ENCODE assay signal across 13 cellular contexts in the genomic region with DNA sequence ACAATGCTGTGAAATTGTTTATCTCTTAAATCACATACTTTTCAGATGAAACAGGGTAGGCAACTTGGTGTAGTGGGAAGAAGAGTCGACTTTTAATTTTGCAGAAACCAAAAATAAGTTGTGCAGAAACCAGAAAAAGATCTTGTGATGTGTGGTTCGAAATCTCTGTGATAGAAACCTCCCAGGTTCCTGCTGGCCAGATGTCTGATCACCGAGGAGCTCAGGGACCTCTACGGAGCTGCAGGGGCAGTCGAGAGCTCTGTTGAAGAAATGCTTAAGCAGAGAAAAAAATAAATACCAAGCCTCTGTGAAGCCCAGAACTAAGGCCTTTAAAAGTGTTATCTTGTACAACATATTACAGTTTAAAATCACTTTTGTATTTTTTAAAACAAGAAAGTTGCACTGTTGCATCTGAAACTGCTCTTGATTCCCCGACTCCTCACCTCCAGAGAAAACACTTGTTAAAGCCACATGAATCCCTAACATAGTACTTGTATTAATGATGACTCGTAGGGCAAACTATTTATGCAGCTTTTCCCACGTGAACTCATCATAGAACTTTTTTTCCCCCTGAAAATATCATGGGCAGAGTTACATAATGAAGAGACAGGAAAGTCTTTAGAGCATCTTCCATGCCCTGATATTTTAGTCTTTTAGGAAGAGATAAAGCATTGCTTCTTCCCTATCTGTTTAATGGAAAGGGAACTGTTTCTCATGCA. TPM values are rescaled to one million over a fixed set of nuclear protein-coding genes. Genes with fewer than 3 reads are reported as not detected.
DNase-seq lines count a peak whose midpoint lies in the region; ATAC-seq, FAIRE-seq and TF ChIP-seq lines count a peak whose summit lies in the region.
"Had no signal": no experiment of that assay in that cellular context is flagged by ENCODE, and none has a peak within 500 bp of the region (broad histone marks: within the 10 kb centered on the region; RNA-seq: fewer than 3 reads in every experiment).

No MANE protein-coding gene starts in this region.

- H3K9me3 ChIP-seq in pancreas: no peaks in the 10 kb centered on the region
- H3K9me3 ChIP-seq: BE2C, gastrocnemius medialis had no signal

- WGBS in pancreas, 2 donors: 85 to 89% methylated on average over 8 of the region's 8 CpGs

- CTCF ChIA-PET in WTC11 (lab: Charles Lee): interaction anchor here (0.6 to 2.7 kb wide), 3 partner anchors 24 to 169 kb away, joined by 3 to 17 read pairs (median 4); no protein-coding TSS in a partner anchor

- H3K4me3 ChIP-seq in choroid plexus epithelial cell (ENCODE audit: low read depth, low read length): no peak overlapping the region
- H3K4me3 ChIP-seq in pancreas: no peak overlapping the region
- H3K4me3 ChIP-seq: gastrocnemius medialis had no signal

- no peaks in the 10 kb centered on the region for H3K27me3 ChIP-seq in pancreas
- H3K27me3 ChIP-seq: BE2C, gastrocnemius medialis had no signal

- H3K4me1 Mint-ChIP-seq in WTC11: peaks cover 11% of the 10 kb centered on the region

- no peak overlapping the region for H3K27ac ChIP-seq in pancreas

- H3K9me3 Mint-ChIP-seq in WTC11: no peaks in the 10 kb centered on the region

- H3K36me3 Mint-ChIP-seq in WTC11: peaks cover 16% of the 10 kb centered on the region

- no peak for TF ChIP-seq CTCF in choroid plexus epithelial cell (conservative IDR thresholded peaks at IDR 0.05; ENCODE audit: low read depth, low read length)
- TF ChIP-seq CTCF in WTC11 (IDR thresholded peaks at IDR 0.05): no peak
- no peak for TF ChIP-seq CTCF in pancreas (IDR thresholded peaks at IDR 0.05)

- no peak overlapping the region for H3K4me3 Mint-ChIP-seq in WTC11

- POLR2A ChIA-PET in WTC11 (lab: Charles Lee): interaction anchor here (0.6 kb wide), 1 partner anchor 81 kb away, joined by 6 read pairs; no protein-coding TSS in a partner anchor

- H3K4me1 ChIP-seq in pancreas: no peaks in the 10 kb centered on the region
- H3K4me1 ChIP-seq: BE2C had no signal

- no peak for FAIRE-seq in pancreas (lab: Jason Lieb, UNC)

- ATAC-seq in GM18868 (IDR thresholded peaks at IDR 0.05; ENCODE audit: unreplicated experiment) (peak; percentile 65), HG03460 (IDR thresholded peaks at IDR 0.05; ENCODE audit: unreplicated experiment) (peak; percentile 42), left ventricle myocardium superior (no peak), WTC11 (no peak), pancreas (no peak)

- H3K27me3 Mint-ChIP-seq in WTC11 (ENCODE audit: low read depth): no peaks in the 10 kb centered on the region

- H3K27ac Mint-ChIP-seq in WTC11: no peak overlapping the region

- DNase-seq in AG08395 (ENCODE audit: low spot score) (peak; percentile 58), choroid plexus epithelial cell (ENCODE audit: low read depth) (peak; percentile 29), left ventricle myocardium superior (no peak), WTC11 (ENCODE audit: low spot score) (no peak), pancreas (no peak)
- no peak for DNase-seq in effector CD8-positive, alpha-beta T cell (lab: John Stamatoyannopoulos, UW)
- DNase-seq: BE2C, gastrocnemius medialis, NCI-H2171 treated with DMSO at 0.1 percent for 48 hours had no signal

- intact Hi-C loops in left ventricle myocardium superior (cut with micrococcal nuclease): no loop called here
- intact Hi-C loops in pancreas (cut with DNase I): no loop called here

- peaks cover 0 to 14% (median 0%) of the 10 kb centered on the region in 3 donors for H3K36me3 ChIP-seq in pancreas
- H3K36me3 ChIP-seq: BE2C had no signal

TF ChIP-seq in WTC11, 78 proteins besides CTCF, POLR2A, EP300 and RAD21 (continues in another document):
- TF ChIP-seq GTF2I (CRISPR knock-in tag; conservative IDR thresholded peaks at IDR 0.05): no peak
- TF ChIP-seq CREB1 (CRISPR knock-in tag; IDR thresholded peaks at IDR 0.05): no peak
- TF ChIP-seq RORB (CRISPR knock-in tag; IDR thresholded peaks at IDR 0.05): no peak
- TF ChIP-seq ZNF138 (CRISPR knock-in tag; conservative IDR thresholded peaks at IDR 0.05): no peak
- TF ChIP-seq CREM (CRISPR knock-in tag; IDR thresholded peaks at IDR 0.05): no peak
- no peak for TF ChIP-seq ZNF423 (CRISPR knock-in tag; IDR thresholded peaks at IDR 0.05)
- TF ChIP-seq, protein P1, sequence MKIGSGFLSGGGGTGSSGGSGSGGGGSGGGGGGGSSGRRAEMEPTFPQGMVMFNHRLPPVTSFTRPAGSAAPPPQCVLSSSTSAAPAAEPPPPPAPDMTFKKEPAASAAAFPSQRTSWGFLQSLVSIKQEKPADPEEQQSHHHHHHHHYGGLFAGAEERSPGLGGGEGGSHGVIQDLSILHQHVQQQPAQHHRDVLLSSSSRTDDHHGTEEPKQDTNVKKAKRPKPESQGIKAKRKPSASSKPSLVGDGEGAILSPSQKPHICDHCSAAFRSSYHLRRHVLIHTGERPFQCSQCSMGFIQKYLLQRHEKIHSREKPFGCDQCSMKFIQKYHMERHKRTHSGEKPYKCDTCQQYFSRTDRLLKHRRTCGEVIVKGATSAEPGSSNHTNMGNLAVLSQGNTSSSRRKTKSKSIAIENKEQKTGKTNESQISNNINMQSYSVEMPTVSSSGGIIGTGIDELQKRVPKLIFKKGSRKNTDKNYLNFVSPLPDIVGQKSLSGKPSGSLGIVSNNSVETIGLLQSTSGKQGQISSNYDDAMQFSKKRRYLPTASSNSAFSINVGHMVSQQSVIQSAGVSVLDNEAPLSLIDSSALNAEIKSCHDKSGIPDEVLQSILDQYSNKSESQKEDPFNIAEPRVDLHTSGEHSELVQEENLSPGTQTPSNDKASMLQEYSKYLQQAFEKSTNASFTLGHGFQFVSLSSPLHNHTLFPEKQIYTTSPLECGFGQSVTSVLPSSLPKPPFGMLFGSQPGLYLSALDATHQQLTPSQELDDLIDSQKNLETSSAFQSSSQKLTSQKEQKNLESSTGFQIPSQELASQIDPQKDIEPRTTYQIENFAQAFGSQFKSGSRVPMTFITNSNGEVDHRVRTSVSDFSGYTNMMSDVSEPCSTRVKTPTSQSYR (CRISPR knock-in tag; IDR thresholded peaks at IDR 0.05): no peak
- no peak for TF ChIP-seq ATF2 (CRISPR knock-in tag; IDR thresholded peaks at IDR 0.05; ENCODE audit: borderline replicate concordance, low read depth)
- TF ChIP-seq, protein P2, sequence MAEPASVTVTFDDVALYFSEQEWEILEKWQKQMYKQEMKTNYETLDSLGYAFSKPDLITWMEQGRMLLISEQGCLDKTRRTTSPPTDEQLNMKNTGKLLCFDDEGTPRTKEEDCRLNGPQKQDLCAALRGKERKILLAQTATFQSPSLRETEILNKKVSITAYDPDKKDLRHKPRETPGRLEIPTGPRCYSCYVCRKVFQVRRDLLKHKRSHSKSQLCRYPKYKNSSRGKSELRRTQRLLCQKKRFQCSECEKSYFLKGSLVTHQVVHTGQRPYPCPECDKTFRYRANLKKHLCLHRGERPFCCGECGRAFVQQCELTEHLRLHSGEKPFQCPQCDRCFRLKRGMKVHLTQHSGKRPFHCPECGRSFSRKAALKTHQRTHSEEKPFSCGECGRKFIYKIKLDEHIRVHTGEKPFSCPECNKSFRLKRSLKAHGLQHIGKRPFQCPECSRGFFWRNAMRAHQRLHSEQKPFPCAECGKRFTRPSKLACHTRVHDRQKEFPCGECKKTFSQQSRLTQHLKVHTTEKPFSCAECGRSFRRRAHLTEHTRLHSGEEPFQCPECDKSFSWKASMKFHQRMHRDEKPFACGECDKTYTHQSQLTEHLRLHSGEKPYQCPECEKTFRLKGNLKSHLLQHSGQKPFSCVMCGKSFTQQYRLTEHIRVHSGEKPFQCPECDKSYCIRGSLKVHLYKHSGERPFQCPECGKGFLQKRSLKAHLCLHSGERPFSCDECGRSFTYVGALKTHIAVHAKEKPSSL (CRISPR knock-in tag; conservative IDR thresholded peaks at IDR 0.05): no peak
- TF ChIP-seq ZNF532 (CRISPR knock-in tag; IDR thresholded peaks at IDR 0.05; ENCODE audit: borderline replicate concordance): no peak

RNA-seq across cellular contexts. Expression of gene CCK, which starts 51.3 kb away (rescaled TPM):
- not detected for total RNA-seq in left ventricle myocardium superior
- 0.50 to 1.1 TPM (median 0.94 TPM) in 3 replicates for total RNA-seq in WTC11 (2021)
- total RNA-seq in pancreas: under 1 TPM in 1 of 6 donors, not detected in 5; 0.22 TPM
- polyA plus RNA-seq in pancreas: under 1 TPM; 0.23 to 0.38 TPM
- total RNA-seq: T-helper 2 cell treated with Interferon-gamma antibody and Interleukin-4, amounts not matched to agents 100 ng/mL and 5 ng/mL, for 36 hours had no signal
- polyA plus RNA-seq: neural cell had no signal

Comparison
In these comparisons a context has a peak if more than half of its experiments do, and no peak if none do; other contexts are left out.
1. DNase-seq: peak in AG08395 (single experiment) and choroid plexus epithelial cell (single experiment); none in left ventricle myocardium superior (single experiment), WTC11 (single experiment), pancreas (0 of 6) and effector CD8-positive, alpha-beta T cell (single experiment).
2. ATAC-seq: peak in GM18868 (single experiment) and HG03460 (single experiment); none in left ventricle myocardium superior (single experiment), WTC11 (single experiment) and pancreas (0 of 4).